ENCODE assay signal across 10 cellular contexts in the genomic region with DNA sequence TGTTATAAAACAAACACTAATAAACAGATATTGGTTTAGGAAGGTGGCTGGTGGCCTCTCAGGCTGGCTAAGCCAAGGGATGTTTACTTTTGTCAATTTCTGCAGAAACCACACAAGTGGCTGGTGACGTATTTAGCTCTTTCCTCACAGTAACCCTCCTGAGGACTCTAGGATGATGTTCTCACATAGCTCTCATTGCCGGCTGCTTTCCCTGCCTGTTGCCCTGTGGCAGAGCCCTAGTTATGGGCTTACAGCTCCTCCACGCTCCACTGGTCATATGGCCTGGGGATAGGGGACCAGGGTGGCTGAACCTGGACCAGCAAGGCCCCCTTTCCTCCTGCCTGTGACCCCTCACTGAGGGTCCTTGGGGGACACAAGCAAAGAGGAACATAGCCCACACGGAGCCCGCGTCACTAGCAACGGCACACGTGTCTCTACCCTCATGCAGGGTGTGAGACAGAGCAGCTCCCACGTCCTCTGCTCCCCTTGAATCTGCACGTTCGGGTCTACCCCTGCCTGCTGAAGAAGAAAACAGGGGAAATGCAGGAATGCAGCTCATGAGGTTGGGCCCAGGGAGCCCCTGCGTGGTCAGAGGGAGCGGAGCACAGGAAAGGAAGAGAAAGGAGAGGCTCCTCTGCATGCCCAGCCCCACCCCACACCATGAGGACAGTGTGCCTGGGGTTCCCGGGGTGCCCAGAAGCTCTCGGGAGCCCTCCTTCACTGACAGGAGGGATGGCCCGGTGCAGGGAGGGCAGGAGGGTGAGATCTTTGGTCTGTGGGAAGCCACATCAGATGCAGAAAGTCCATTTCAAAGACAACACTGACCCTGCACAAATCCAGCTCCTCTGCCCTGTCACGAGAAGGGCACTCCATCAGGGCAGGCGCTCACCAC. TPM values are rescaled to one million over a fixed set of nuclear protein-coding genes. Genes with fewer than 3 reads are reported as not detected.
DNase-seq lines count a peak whose midpoint lies in the region; ATAC-seq and TF ChIP-seq lines count a peak whose summit lies in the region.
"Had no signal": no experiment of that assay in that cellular context is flagged by ENCODE, and none has a peak within 500 bp of the region (broad histone marks: within the 10 kb centered on the region; RNA-seq: fewer than 3 reads in every experiment).

No MANE protein-coding gene starts in this region.

- no peak overlapping the region for H3K4me3 ChIP-seq in urinary bladder (ENCODE audit: low read depth, low read length)

- TF ChIP-seq CTCF in brain (conservative IDR thresholded peaks at IDR 0.05) = no peak

- H3K4me1 ChIP-seq in urinary bladder (ENCODE audit: insufficient read depth) = no peaks in the 10 kb centered on the region

- H3K27me3 Mint-ChIP-seq in brain = no peaks in the 10 kb centered on the region
- H3K27me3 Mint-ChIP-seq: activated B cell treated with CpG ODN at 0.5 μM for 24 hours had no signal

- intact Hi-C loops in Right ventricle myocardium inferior (cut with DNase I) (no loop called here), cardiac septum (cut with DNase I) (no loop called here)

- H3K4me3 Mint-ChIP-seq in brain = no peak overlapping the region
- H3K4me3 Mint-ChIP-seq: activated B cell treated with CpG ODN at 0.5 μM for 24 hours had no signal

- H3K4me1 Mint-ChIP-seq in brain = peaks cover 41% of the 10 kb centered on the region
- H3K4me1 Mint-ChIP-seq: activated B cell treated with CpG ODN at 0.5 μM for 24 hours had no signal

- ATAC-seq in Right ventricle myocardium inferior (peak; percentile 66), HG03432 (IDR thresholded peaks at IDR 0.05; ENCODE audit: unreplicated experiment) (no peak), GM19467 (IDR thresholded peaks at IDR 0.05; ENCODE audit: unreplicated experiment) (no peak)

- peaks cover 36% of the 10 kb centered on the region for H3K36me3 Mint-ChIP-seq in brain

- H3K36me3 ChIP-seq in urinary bladder (ENCODE audit: insufficient read depth) = no peaks in the 10 kb centered on the region

- peaks cover 16 to 21% (median 18%) of the 10 kb centered on the region in 5 experiments for H3K9me3 Mint-ChIP-seq in brain

- DNase-seq in Right ventricle myocardium inferior (ENCODE audit: missing footprints) (peak; percentile 45), cardiac septum (ENCODE audit: low spot score) (no peak), left kidney (ENCODE audit: low read depth, low spot score) (peak; percentile 31), kidney glomerular epithelial cell (lab: John Stamatoyannopoulos, UW) (no peak)
- DNase-seq: activated B cell treated with CpG ODN at 0.5 μM for 24 hours had no signal

- peak overlapping the region in 3 of 5 experiments; percentile 40 to 55 (median 51) for H3K27ac Mint-ChIP-seq in brain
- H3K27ac Mint-ChIP-seq: activated B cell treated with CpG ODN at 0.5 μM for 24 hours had no signal

- WGBS in urinary bladder = 77% methylated on average over 18 of the region's 18 CpGs

- peak overlapping the region; percentile 78 for H3K27ac ChIP-seq in urinary bladder (ENCODE audit: low read depth)
- H3K27ac ChIP-seq: C4-2B had no signal

RNA-seq across cellular contexts. Expression of a gene that starts 13.9 kb away (rescaled TPM):
- total RNA-seq in Right ventricle myocardium inferior (0.43 TPM), cardiac septum (1.4 TPM), urinary bladder (6.0 TPM)
- polyA plus RNA-seq in brain (ENCODE audit: insufficient read depth, low read depth, low replicate concordance) (not detected), urinary bladder (0.37 TPM)

RNA-seq across cellular contexts. Expression of a gene that starts 54.4 kb away (rescaled TPM):
- 55.5 TPM for total RNA-seq in Right ventricle myocardium inferior
- total RNA-seq in cardiac septum = 103 TPM
- polyA plus RNA-seq in brain (ENCODE audit: insufficient read depth, low read depth, low replicate concordance) = 49.1 TPM
- total RNA-seq in urinary bladder = 34.7 TPM
- 67.0 TPM for polyA plus RNA-seq in urinary bladder

Comparison
In these comparisons a context has a peak if more than half of its experiments do, and no peak if none do; other contexts are left out.
1. DNase-seq: peak in Right ventricle myocardium inferior (single experiment) and left kidney (single experiment); none in cardiac septum (single experiment) and kidney glomerular epithelial cell (single experiment).